9 cellular contexts compared by ENCODE assay signal in genomic region chr1:155077758-155078495, GRCh38. TPM values are rescaled to one million over a fixed set of nuclear protein-coding genes. Genes with fewer than 3 reads are reported as not detected.
DNase-seq lines count a peak whose midpoint lies in the region; ATAC-seq and TF ChIP-seq lines count a peak whose summit lies in the region.
"Had no signal": no experiment of that assay in that cellular context is flagged by ENCODE, and none has a peak within 500 bp of the region (broad histone marks: within the 10 kb centered on the region; RNA-seq: fewer than 3 reads in every experiment).

No MANE protein-coding gene starts in this region.

- H3K27me3 ChIP-seq in left ventricle myocardium inferior (ENCODE audit: low read depth) (peaks cover 43% of the 10 kb centered on the region), vagina (peaks cover 24% of the 10 kb centered on the region)

- no peaks in the 10 kb centered on the region for H3K9me3 ChIP-seq in left ventricle myocardium inferior (replicated peaks)
- no peaks in the 10 kb centered on the region for H3K9me3 ChIP-seq in vagina

- no peak for TF ChIP-seq POLR2A in vagina (IDR thresholded peaks at IDR 0.05)

- ATAC-seq in left cardiac atrium, result no peak
- no peak for ATAC-seq in GM21423 (IDR thresholded peaks at IDR 0.05; ENCODE audit: unreplicated experiment)

- H3K27ac ChIP-seq in left ventricle myocardium inferior (replicated peaks) (no peak overlapping the region), VCaP (peak overlapping the region; percentile 81; the same call in 1 of the 2 replicates), vagina (peak overlapping the region; percentile 60)
- H3K27ac ChIP-seq: coronary artery had no signal

- H3K4me3 ChIP-seq in left ventricle myocardium inferior, result peak overlapping the region; percentile 68
- H3K4me3 ChIP-seq in vagina, result peak overlapping the region in 1 of 2 donors; percentile 43

- peaks cover 47% of the 10 kb centered on the region for H3K4me1 ChIP-seq in left ventricle myocardium inferior
- H3K4me1 ChIP-seq in vagina, result peaks cover 41% of the 10 kb centered on the region

- no peak for TF ChIP-seq CTCF in left ventricle myocardium inferior (IDR thresholded peaks at IDR 0.05; ENCODE audit: borderline replicate concordance)
- TF ChIP-seq CTCF in VCaP (conservative IDR thresholded peaks at IDR 0.05), result no peak
- TF ChIP-seq CTCF in vagina (IDR thresholded peaks at IDR 0.05), result no peak

- H3K36me3 ChIP-seq in left ventricle myocardium inferior (no peaks in the 10 kb centered on the region), vagina (no peaks in the 10 kb centered on the region)

- DNase-seq in left ventricle myocardium inferior, result no peak
- no peak for DNase-seq in left cardiac atrium
- peak; percentile 39 for DNase-seq in left kidney (ENCODE audit: low read depth, low spot score)
- no peak for DNase-seq in vagina (ENCODE audit: extremely low spot score in 2 of 2)
- DNase-seq in amygdala (lab: John Stamatoyannopoulos, UW), result no peak
- no peak for DNase-seq in SHP77 (lab: John Stamatoyannopoulos, UW)

- intact Hi-C loops in left ventricle myocardium inferior (cut with micrococcal nuclease), result no loop called here
- intact Hi-C loops in left cardiac atrium (cut with DNase I), result no loop called here
- intact Hi-C loops in vagina (cut with DNase I), result no loop called here

RNA-seq across cellular contexts. Expression of gene EFNA3, which starts 0.7 kb away (rescaled TPM):
- total RNA-seq in left ventricle myocardium inferior (0.71 TPM), left cardiac atrium (1 to 10 TPM; 1.1 to 1.4 TPM), vagina (22.3 TPM)

RNA-seq across cellular contexts. Expression of gene EFNA4, which starts 14.4 kb away (rescaled TPM):
- total RNA-seq in left ventricle myocardium inferior, result 1.7 TPM
- 1 to 10 TPM; 2.5 to 2.7 TPM for total RNA-seq in left cardiac atrium
- total RNA-seq in vagina, result 13.8 TPM

RNA-seq across cellular contexts. Expression of gene ADAM15, which starts 26.8 kb away (rescaled TPM):
- 82.1 TPM for total RNA-seq in left ventricle myocardium inferior
- 100 to 1,000 TPM; 108 to 142 TPM for total RNA-seq in left cardiac atrium
- total RNA-seq in vagina, result 193 TPM

RNA-seq across cellular contexts. Expression of gene DCST1, which starts 44.3 kb away (rescaled TPM):
- total RNA-seq in left ventricle myocardium inferior (not detected), left cardiac atrium (not detected), vagina (not detected)

RNA-seq across cellular contexts. Expression of gene DCST2, which starts 44.3 kb away (rescaled TPM):
- total RNA-seq in left ventricle myocardium inferior (not detected), left cardiac atrium (under 1 TPM in 1 of 2 donors, not detected in 1; 0.59 TPM), vagina (7.9 TPM)
